In the genomic region with DNA sequence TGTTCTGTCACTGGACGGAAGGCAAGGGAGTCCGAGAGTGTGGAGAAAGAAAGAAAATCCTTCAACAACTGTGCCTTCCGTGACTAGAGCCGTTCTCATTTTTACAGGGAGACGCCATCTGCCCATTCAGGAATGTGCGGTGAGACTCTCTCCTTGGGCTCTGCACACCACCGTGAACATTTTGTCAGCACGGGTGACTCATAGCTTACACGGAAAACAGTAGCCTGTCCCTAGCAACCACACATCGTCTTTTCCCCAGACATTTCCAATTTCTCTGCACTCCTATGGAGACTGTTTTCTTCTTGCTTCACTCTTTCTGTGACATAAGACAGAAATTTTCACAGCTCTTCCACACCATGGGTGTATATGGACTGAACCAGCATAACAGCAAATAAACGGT, we compare ENCODE assay signal across 11 cellular contexts. TPM values are rescaled to one million over a fixed set of nuclear protein-coding genes. Genes with fewer than 3 reads are reported as not detected.
A peak's percentile ranks its signal among the peaks of the same experiment; 100 is the strongest.
DNase-seq lines count a peak whose midpoint lies in the region; ATAC-seq, FAIRE-seq and TF ChIP-seq lines count a peak whose summit lies in the region.
"Had no signal": no experiment of that assay in that cellular context is flagged by ENCODE, and none has a peak within 500 bp of the region (broad histone marks: within the 10 kb centered on the region; RNA-seq: fewer than 3 reads in every experiment).

No MANE protein-coding gene starts in this region.

- no peak for TF ChIP-seq EP300 in K562 (IDR thresholded peaks at IDR 0.05; ENCODE audit: low read length)

- no peak overlapping the region for H3K14ac ChIP-seq in neuronal stem cell (ENCODE audit: low read length)

- H2AK5ac ChIP-seq in neuronal stem cell (ENCODE audit: low read depth, low read length): no peak overlapping the region

- TF ChIP-seq CTCF in K562 (IDR thresholded peaks at IDR 0.05 in 2 of 3, conservative IDR thresholded peaks at IDR 0.05 in 1 of 3; ENCODE audit: insufficient read depth in 2 of 3, low read depth in 1 of 3, low read length in 3 of 3) (no peak), GM20000 (IDR thresholded peaks at IDR 0.05; ENCODE audit: extremely low read depth, missing control alignments) (no peak)

- no peak overlapping the region for H3K9ac ChIP-seq in K562 (ENCODE audit: insufficient read depth in 1 of 2, low read depth in 2 of 2, low read length in 2 of 2)
- H3K9ac ChIP-seq in neuronal stem cell (ENCODE audit: low read depth, low read length, poor library complexity): no peak overlapping the region

- ATAC-seq in K562 (peak; percentile 34; the same call in 1 of the 3 replicates), HG02588 (IDR thresholded peaks at IDR 0.05; ENCODE audit: unreplicated experiment) (no peak), GM21825 (IDR thresholded peaks at IDR 0.05; ENCODE audit: unreplicated experiment) (no peak)

- no peaks in the 10 kb centered on the region for H3K9me1 ChIP-seq in K562 (ENCODE audit: control insufficient read depth, insufficient read depth, low read length)

- H3K27me3 ChIP-seq in K562 (ENCODE audit: control insufficient read depth in 2 of 2, insufficient read depth in 2 of 2, low read length in 2 of 2) (peaks cover 0 to 18% of the 10 kb centered on the region in 2 experiments; a peak in 3 of 5 replicates), neuronal stem cell (ENCODE audit: control insufficient read depth in 3 of 3, insufficient read depth in 3 of 3, low read depth in 1 of 3, low read length in 3 of 3) (no peaks in the 10 kb centered on the region)

- H2BK120ac ChIP-seq in neuronal stem cell (ENCODE audit: low read depth, low read length): no peak overlapping the region

- no peaks in the 10 kb centered on the region for H3K79me2 ChIP-seq in K562 (ENCODE audit: control insufficient read depth, insufficient read depth, low read length)

- H3K9me3 ChIP-seq in K562 (replicated peaks; ENCODE audit: control insufficient read depth, insufficient read depth, low read depth, low read length) (no peaks in the 10 kb centered on the region), neuronal stem cell (replicated peaks in 1 of 2; ENCODE audit: control insufficient read depth in 2 of 2, insufficient read depth in 1 of 2, low read depth in 1 of 2, low read length in 2 of 2) (peaks cover 0 to 2% of the 10 kb centered on the region in 2 donors)

- H3K4me1 ChIP-seq in K562 (replicated peaks in 1 of 2; ENCODE audit: control insufficient read depth in 2 of 2, insufficient read depth in 2 of 2, low read length in 2 of 2) (no peaks in the 10 kb centered on the region), neuronal stem cell (ENCODE audit: control insufficient read depth in 2 of 2, insufficient read depth in 1 of 2, low read depth in 1 of 2, low read length in 2 of 2) (no peaks in the 10 kb centered on the region)

- DNase-seq in DMS153 treated with DMSO at 0.1 percent for 48 hours (lab: John Stamatoyannopoulos, UW; ENCODE audit: unreplicated experiment) (peak; percentile 11), HTR-8/SVneo (ENCODE audit: insufficient read length, low spot score) (peak; percentile 64), K562 (ENCODE audit: extremely low read depth in 1 of 4, low spot score in 3 of 4) (no peak), neuronal stem cell (ENCODE audit: low spot score) (no peak), posterior vena cava (ENCODE audit: low spot score) (no peak), GM20000 (ENCODE audit: low spot score) (no peak)
- DNase-seq: central memory CD4-positive, alpha-beta T cell had no signal

- no peak overlapping the region for H3K18ac ChIP-seq in neuronal stem cell (ENCODE audit: low read length)

- no peak overlapping the region for H3K23ac ChIP-seq in neuronal stem cell (ENCODE audit: low read depth, low read length, poor library complexity)

- H3K27ac ChIP-seq in K562 (ENCODE audit: extremely low read depth, low read depth, low read length): no peak overlapping the region
- H3K27ac ChIP-seq in neuronal stem cell (replicated peaks; ENCODE audit: low read length): no peak overlapping the region

- BruUV-seq in K562 (replicated peaks; lab: Mats Ljungman, UMichigan): no TSS peak

- H3K4me3 ChIP-seq in K562 (no peak overlapping the region), neuronal stem cell (ENCODE audit: low read length in 2 of 2) (no peak overlapping the region)

- no peak overlapping the region for H2BK12ac ChIP-seq in neuronal stem cell (ENCODE audit: low read length)

- CTCF ChIA-PET in K562 (lab: Yijun Ruan, JAX; ENCODE audit: low intra/inter-chr PET ratio): no interaction called here

- no peak overlapping the region for H2BK15ac ChIP-seq in neuronal stem cell (ENCODE audit: low read length)

- in situ Hi-C loops in K562 (cut with MboI): no loop called here

- 2% methylated on average over 11 of the region's 11 CpGs for WGBS in K562 (ENCODE audit: insufficient coverage, low coverage, missing lambda C conversion rate)
- WGBS in neuronal stem cell (ENCODE audit: extremely low coverage in 2 of 2, insufficient read length in 2 of 2, insufficient replicate concordance in 1 of 2), 2 donors: no CpG with 5 or more reads among the region's 11 CpGs

- TF ChIP-seq POLR2A in K562 (conservative IDR thresholded peaks at IDR 0.05): no peak

- no peaks in the 10 kb centered on the region for H4K20me1 ChIP-seq in K562 (replicated peaks; ENCODE audit: control insufficient read depth, insufficient read depth, low read length)

- TF ChIP-seq RAD21 in K562 (CRISPR knock-in tag; conservative IDR thresholded peaks at IDR 0.05 in 1 of 2, IDR thresholded peaks at IDR 0.05 in 1 of 2): no peak

- POLR2A ChIA-PET in K562 (lab: Yijun Ruan, JAX): no interaction called here

- H3K4me2 ChIP-seq in K562 (ENCODE audit: insufficient read depth, low read length) (no peak overlapping the region), neuronal stem cell (ENCODE audit: insufficient read depth, low read length, poor library complexity, severe bottlenecking) (no peak overlapping the region)

- FAIRE-seq in HTR-8/SVneo (lab: Jason Lieb, UNC) (no peak), K562 (lab: Jason Lieb, UNC) (peak; percentile 11)

- H2BK5ac ChIP-seq in neuronal stem cell (ENCODE audit: low read length): no peak overlapping the region

- no peaks in the 10 kb centered on the region for H3K79me1 ChIP-seq in neuronal stem cell (ENCODE audit: low read depth, low read length)

- no peak overlapping the region for H3K4ac ChIP-seq in neuronal stem cell (ENCODE audit: low read length)

- H2AFZ ChIP-seq in K562 (ENCODE audit: low read depth, low read length) (no peak overlapping the region), neuronal stem cell (ENCODE audit: low read length) (peak overlapping the region; percentile 43)

- no peak overlapping the region for H4K91ac ChIP-seq in neuronal stem cell (ENCODE audit: low read depth, low read length, poor library complexity)

- H4K8ac ChIP-seq in neuronal stem cell (ENCODE audit: low read depth, low read length): no peak overlapping the region

- no peaks in the 10 kb centered on the region for H3K36me3 ChIP-seq in K562 (ENCODE audit: control insufficient read depth, insufficient read depth, low read length)
- H3K36me3 ChIP-seq in neuronal stem cell (replicated peaks in 1 of 2; ENCODE audit: control insufficient read depth in 2 of 2, insufficient read depth in 2 of 2, low read length in 2 of 2): no peaks in the 10 kb centered on the region

- intact Hi-C loops in K562 (cut with micrococcal nuclease) (no loop called here), posterior vena cava (cut with DNase I) (no loop called here)

TF ChIP-seq in K562, 482 proteins besides CTCF, POLR2A, EP300 and RAD21:
- TF ChIP-seq, protein P1, sequence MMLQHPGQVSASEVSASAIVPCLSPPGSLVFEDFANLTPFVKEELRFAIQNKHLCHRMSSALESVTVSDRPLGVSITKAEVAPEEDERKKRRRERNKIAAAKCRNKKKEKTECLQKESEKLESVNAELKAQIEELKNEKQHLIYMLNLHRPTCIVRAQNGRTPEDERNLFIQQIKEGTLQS (IDR thresholded peaks at IDR 0.05): peak; percentile 14; the same call in 1 of the 2 replicates
- TF ChIP-seq, protein P1 (CRISPR knock-in tag; conservative IDR thresholded peaks at IDR 0.05): no peak
- no peak for TF ChIP-seq JUND (IDR thresholded peaks at IDR 0.05; ENCODE audit: borderline replicate concordance, low read depth, low read length)
- peak; percentile 45; the same call in 1 of the 3 replicates for TF ChIP-seq JUND (tag; IDR thresholded peaks at IDR 0.05; ENCODE audit: borderline replicate concordance, low read depth, low read length)
- no peak for TF ChIP-seq TAF15 (IDR thresholded peaks at IDR 0.05; ENCODE audit: low read depth, low read length)
- peak; percentile 59 for TF ChIP-seq FOSL1 (tag; conservative IDR thresholded peaks at IDR 0.05)
- no peak for TF ChIP-seq POLR2B (IDR thresholded peaks at IDR 0.05; ENCODE audit: low read depth, partially characterized antibody)
- TF ChIP-seq RFX1 (IDR thresholded peaks at IDR 0.05): 0 out of 2 replicates have a peak, but pooled peaks have one; percentile 8

RNA-seq across cellular contexts. Expression of a gene that starts 55.1 kb away (rescaled TPM):
- total RNA-seq in K562 (2011; cell fraction: chromatin; rRNA removed; ENCODE audit: low replicate concordance): not detected in 2 replicates
- total RNA-seq in K562 (2011; cell fraction: nucleolus; rRNA removed): not detected in 2 replicates
- total RNA-seq in K562 (2011; cell fraction: nucleoplasm; rRNA removed): not detected in 2 replicates
- not detected in 2 replicates for total RNA-seq in K562 (2014; rRNA removed)
- total RNA-seq in K562 (2014; rRNA removed; fragmentation: Illumina TruSeq; extraction: Trizol): not detected in 2 replicates
- total RNA-seq in K562 (2015; rRNA removed; fragmentation: Illumina TruSeq; extraction: Trizol): not detected in 2 replicates
- not detected in 2 replicates for total RNA-seq in K562 (2021)
- polyA plus RNA-seq in K562 (2011; rRNA removed): not detected in 2 replicates
- not detected in 2 replicates for polyA plus RNA-seq in K562 (2011; cell fraction: cytosol; rRNA removed)
- not detected in 2 replicates for polyA plus RNA-seq in K562 (2011; cell fraction: nucleus; rRNA removed)
- polyA plus RNA-seq in K562 (2012): not detected in 2 replicates
- not detected in 2 replicates for polyA plus RNA-seq in K562 (2014; fragmentation: Illumina TruSeq; extraction: Trizol)
- not detected for polyA plus RNA-seq in K562 (2014; fragmentation: Nextera tagmentation; extraction: Ambion mirVana)
- polyA plus RNA-seq in K562 (2014; rRNA removed): not detected in 2 replicates
- polyA minus RNA-seq in K562 (2011; rRNA and poly(A)+ RNA removed): not detected in 2 replicates
- polyA minus RNA-seq in K562 (2011; cell fraction: cytosol; rRNA and poly(A)+ RNA removed): not detected in 2 replicates
- not detected in 2 replicates for polyA minus RNA-seq in K562 (2011; cell fraction: nucleus; rRNA and poly(A)+ RNA removed)
- polyA plus RNA-seq in neuronal stem cell (2013, experiment 1 of 2): not detected
- polyA plus RNA-seq in neuronal stem cell (2013, experiment 2 of 2): not detected
- not detected for total RNA-seq in posterior vena cava
- total RNA-seq: mononuclear cell, subcutaneous adipose tissue had no signal

Comparison
In these comparisons a context has a peak if more than half of its experiments do, and no peak if none do; other contexts are left out.
1. DNase-seq: peak in DMS153 treated with DMSO at 0.1 percent for 48 hours (single experiment) and HTR-8/SVneo (single experiment); none in K562 (0 of 4), neuronal stem cell (single experiment), posterior vena cava (single experiment) and GM20000 (single experiment).